32 cellular contexts compared by ENCODE assay signal in genomic region chr2:222380456-222380855, GRCh38. TPM values are rescaled to one million over a fixed set of nuclear protein-coding genes. Genes with fewer than 3 reads are reported as not detected.
"Had no signal": no experiment of that assay in that cellular context is flagged by ENCODE, and none has a peak within 500 bp of the region (broad histone marks: within the 10 kb centered on the region; RNA-seq: fewer than 3 reads in every experiment).

No MANE protein-coding gene starts in this region.

- H3K36me3 ChIP-seq: left lung, lower lobe of right lung, neural progenitor cell, neutrophil, right atrium auricular region, right lobe of liver, tibial nerve, vagina had no signal

- ATAC-seq: left colon; left lung; lower lobe of right lung; natural killer cell; psoas muscle; right lobe of liver; stimulated activated memory B cell treated with anti-CD40 and anti-IgM and Interleukin-4, amounts not matched to agents 10 μg/mL and 1 μg/mL and 100 μg/mL, for 72 hours; stimulated activated naive CD8-positive, alpha-beta T cell treated with anti-CD3 and anti-CD28 coated beads, Interleukin-15, amount 100 ng/mL, for 72 hours had no signal

- H3K4me1 Mint-ChIP-seq: immature natural killer cell; natural killer cell; nephron progenitor cell; stimulated activated memory B cell treated with anti-CD40 and anti-IgM and Interleukin-4, amounts not matched to agents 10 μg/mL and 1 μg/mL and 100 μg/mL, for 72 hours; stimulated activated naive CD8-positive, alpha-beta T cell treated with anti-CD3 and anti-CD28 coated beads, Interleukin-15, amount 100 ng/mL, for 72 hours had no signal

- H3K27ac ChIP-seq: left lung, lower lobe of right lung, neural progenitor cell, neutrophil, parathyroid adenoma, psoas muscle, right atrium auricular region, right lobe of liver, tibial nerve, vagina had no signal

- H3K9me3 Mint-ChIP-seq: stimulated activated naive CD8-positive, alpha-beta T cell treated with anti-CD3 and anti-CD28 coated beads, Interleukin-15, amount 100 ng/mL, for 72 hours had no signal

- H3K9me3 ChIP-seq: left lung, lower lobe of right lung, neutrophil, psoas muscle, right atrium auricular region, right lobe of liver, tibial nerve, vagina had no signal

- DNase-seq: hypothalamus; immature natural killer cell; kidney; left colon; left lung; lower lobe of right lung; mammary epithelial cell; mesenchymal stem cell; natural killer cell; nephron progenitor cell; occipital lobe; psoas muscle; right lobe of liver; stimulated activated CD4-positive, alpha-beta T cell treated with anti-CD3 and anti-CD28 coated beads, Interleukin-1b, Interleukin-23, amount 100 ng/mL, for 48 hours; stimulated activated CD4-positive, alpha-beta T cell treated with anti-CD3 and anti-CD28 coated beads, Interleukin-2, amount 100 ng/mL, for 48 hours; stimulated activated CD4-positive, alpha-beta T cell treated with anti-CD3 and anti-CD28 coated beads, Interleukin-4, amount 100 ng/mL, for 4 hours; stimulated activated CD8-positive, alpha-beta memory T cell treated with anti-CD3 and anti-CD28 coated beads, Interleukin-4, amount 100 ng/mL, for 48 hours; stimulated activated naive CD4-positive, alpha-beta T cell treated with Interleukin-2 at 50 U/mL for 16 hours; stimulated activated naive CD8-positive, alpha-beta T cell treated with anti-CD3 and anti-CD28 coated beads, Interleukin-15, amount 100 ng/mL, for 72 hours; substantia nigra had no signal

- H3K27ac Mint-ChIP-seq: immature natural killer cell; natural killer cell; nephron progenitor cell; neural progenitor cell; stimulated activated memory B cell treated with anti-CD40 and anti-IgM and Interleukin-4, amounts not matched to agents 10 μg/mL and 1 μg/mL and 100 μg/mL, for 72 hours; stimulated activated naive CD8-positive, alpha-beta T cell treated with anti-CD3 and anti-CD28 coated beads, Interleukin-15, amount 100 ng/mL, for 72 hours; type B pancreatic cell had no signal

- H3K27me3 ChIP-seq: left lung, neutrophil, right atrium auricular region, right lobe of liver, tibial nerve, vagina had no signal

- H3K4me3 Mint-ChIP-seq: immature natural killer cell; natural killer cell; nephron progenitor cell; neural progenitor cell; stimulated activated memory B cell treated with anti-CD40 and anti-IgM and Interleukin-4, amounts not matched to agents 10 μg/mL and 1 μg/mL and 100 μg/mL, for 72 hours; stimulated activated naive CD8-positive, alpha-beta T cell treated with anti-CD3 and anti-CD28 coated beads, Interleukin-15, amount 100 ng/mL, for 72 hours; type B pancreatic cell had no signal

- H3K4me3 ChIP-seq: left lung, lower lobe of right lung, neural progenitor cell, psoas muscle, right atrium auricular region, right lobe of liver, smooth muscle cell, tibial nerve, vagina had no signal

- H3K36me3 Mint-ChIP-seq: immature natural killer cell; natural killer cell; neural progenitor cell; stimulated activated memory B cell treated with anti-CD40 and anti-IgM and Interleukin-4, amounts not matched to agents 10 μg/mL and 1 μg/mL and 100 μg/mL, for 72 hours; type B pancreatic cell had no signal

- H3K27me3 Mint-ChIP-seq: stimulated activated naive CD8-positive, alpha-beta T cell treated with anti-CD3 and anti-CD28 coated beads, Interleukin-15, amount 100 ng/mL, for 72 hours had no signal

- H3K4me1 ChIP-seq: left lung, lower lobe of right lung, neural progenitor cell, parathyroid adenoma, psoas muscle, right atrium auricular region, right lobe of liver, tibial nerve, vagina had no signal

RNA-seq across cellular contexts. Expression of gene SGPP2, which starts 43.9 kb away (rescaled TPM):
- total RNA-seq: osteocyte, posterior vena cava, skeletal muscle tissue, tibial nerve had no signal
